In the genomic region with DNA sequence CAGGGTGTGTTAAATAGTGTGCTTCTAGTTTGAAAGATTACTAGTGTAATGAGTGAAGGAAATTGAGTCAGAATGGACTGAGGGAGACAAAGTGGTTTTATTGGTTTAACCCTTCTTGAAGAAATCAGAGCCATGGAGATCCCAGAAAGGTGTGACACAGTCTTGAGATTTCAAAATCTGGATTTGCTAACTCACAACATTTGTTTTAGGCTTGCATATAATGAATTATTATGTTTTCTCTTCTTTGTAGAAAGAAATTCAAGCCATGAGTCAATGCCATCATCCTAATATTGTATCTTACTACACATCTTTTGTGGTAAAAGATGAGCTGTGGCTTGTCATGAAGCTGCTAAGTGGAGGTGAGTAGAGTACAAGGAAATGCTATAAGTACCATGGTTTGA, we compare ENCODE assay signal across 2 cellular contexts.
TF ChIP-seq lines count a peak whose summit lies in the region.

No MANE protein-coding gene starts in this region.

TF ChIP-seq in IMR-90, 13 proteins besides CTCF, POLR2A, EP300 and RAD21:
- TF ChIP-seq BHLHE40 (IDR thresholded peaks at IDR 0.05; ENCODE audit: low read depth, low read length) (no peak), SMC3 (IDR thresholded peaks at IDR 0.05; ENCODE audit: low read depth, low read length) (no peak), MXI1 (IDR thresholded peaks at IDR 0.05; ENCODE audit: borderline replicate concordance, low read depth, low read length) (no peak), CHD1 (IDR thresholded peaks at IDR 0.05; ENCODE audit: low read depth, low read length) (no peak), RCOR1 (IDR thresholded peaks at IDR 0.05; ENCODE audit: insufficient replicate concordance, low read length) (no peak), MAFK (IDR thresholded peaks at IDR 0.05; ENCODE audit: low read depth, low read length) (no peak), CEBPB (IDR thresholded peaks at IDR 0.05; ENCODE audit: low read depth, low read length) (no peak), ELK1 (IDR thresholded peaks at IDR 0.05; ENCODE audit: borderline replicate concordance, low read depth, low read length) (no peak), NFE2L2 (IDR thresholded peaks at IDR 0.05; ENCODE audit: low read depth, low read length) (no peak), MAZ (IDR thresholded peaks at IDR 0.05; ENCODE audit: borderline replicate concordance, low read depth, low read length) (no peak), RFX5 (IDR thresholded peaks at IDR 0.05; ENCODE audit: low read depth, low read length) (no peak), FOS (IDR thresholded peaks at IDR 0.05; ENCODE audit: low read depth, low read length) (no peak)
- TF ChIP-seq, protein P1, sequence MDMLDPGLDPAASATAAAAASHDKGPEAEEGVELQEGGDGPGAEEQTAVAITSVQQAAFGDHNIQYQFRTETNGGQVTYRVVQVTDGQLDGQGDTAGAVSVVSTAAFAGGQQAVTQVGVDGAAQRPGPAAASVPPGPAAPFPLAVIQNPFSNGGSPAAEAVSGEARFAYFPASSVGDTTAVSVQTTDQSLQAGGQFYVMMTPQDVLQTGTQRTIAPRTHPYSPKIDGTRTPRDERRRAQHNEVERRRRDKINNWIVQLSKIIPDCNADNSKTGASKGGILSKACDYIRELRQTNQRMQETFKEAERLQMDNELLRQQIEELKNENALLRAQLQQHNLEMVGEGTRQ (IDR thresholded peaks at IDR 0.05; ENCODE audit: low read depth, low read length): no peak

TF ChIP-seq in SK-N-SH, 30 proteins besides CTCF, POLR2A, EP300 and RAD21:
- TF ChIP-seq SMC3 (IDR thresholded peaks at IDR 0.05; ENCODE audit: low read depth, low read length) (no peak), CHD2 (IDR thresholded peaks at IDR 0.05; ENCODE audit: low read length, partially characterized antibody) (no peak), EZH2phosphoT487 (IDR thresholded peaks at IDR 0.05; ENCODE audit: borderline replicate concordance, low read depth) (no peak), FOSL2 (IDR thresholded peaks at IDR 0.05; ENCODE audit: borderline replicate concordance, low read depth) (no peak), FOXM1 (IDR thresholded peaks at IDR 0.05; ENCODE audit: low read depth) (no peak), TCF12 (IDR thresholded peaks at IDR 0.05) (no peak), MEF2A (IDR thresholded peaks at IDR 0.05; ENCODE audit: borderline replicate concordance, low read depth) (no peak), RXRA (IDR thresholded peaks at IDR 0.05; ENCODE audit: borderline replicate concordance, low read depth) (no peak), RCOR1 (IDR thresholded peaks at IDR 0.05; ENCODE audit: low read length) (no peak), TEAD4 (IDR thresholded peaks at IDR 0.05; ENCODE audit: borderline replicate concordance, insufficient read depth) (no peak), YY1 (IDR thresholded peaks at IDR 0.05; ENCODE audit: low read depth) (no peak), GATA2 (CRISPR knock-in tag; IDR thresholded peaks at IDR 0.05) (no peak), ELF1 (IDR thresholded peaks at IDR 0.05) (no peak), SIN3A (IDR thresholded peaks at IDR 0.05; ENCODE audit: borderline replicate concordance, low read depth, low read length) (no peak), NRF1 (IDR thresholded peaks at IDR 0.05; ENCODE audit: low read depth, low read length) (no peak)
- TF ChIP-seq, protein P2, sequence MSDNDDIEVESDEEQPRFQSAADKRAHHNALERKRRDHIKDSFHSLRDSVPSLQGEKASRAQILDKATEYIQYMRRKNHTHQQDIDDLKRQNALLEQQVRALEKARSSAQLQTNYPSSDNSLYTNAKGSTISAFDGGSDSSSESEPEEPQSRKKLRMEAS (IDR thresholded peaks at IDR 0.05; ENCODE audit: low read depth): no peak
- TF ChIP-seq, protein P3, sequence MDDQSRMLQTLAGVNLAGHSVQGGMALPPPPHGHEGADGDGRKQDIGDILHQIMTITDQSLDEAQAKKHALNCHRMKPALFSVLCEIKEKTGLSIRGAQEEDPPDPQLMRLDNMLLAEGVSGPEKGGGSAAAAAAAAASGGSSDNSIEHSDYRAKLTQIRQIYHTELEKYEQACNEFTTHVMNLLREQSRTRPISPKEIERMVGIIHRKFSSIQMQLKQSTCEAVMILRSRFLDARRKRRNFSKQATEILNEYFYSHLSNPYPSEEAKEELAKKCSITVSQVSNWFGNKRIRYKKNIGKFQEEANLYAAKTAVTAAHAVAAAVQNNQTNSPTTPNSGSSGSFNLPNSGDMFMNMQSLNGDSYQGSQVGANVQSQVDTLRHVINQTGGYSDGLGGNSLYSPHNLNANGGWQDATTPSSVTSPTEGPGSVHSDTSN (IDR thresholded peaks at IDR 0.05): no peak
- TF ChIP-seq, protein P1 (IDR thresholded peaks at IDR 0.05; ENCODE audit: borderline replicate concordance, low read depth, low read length): no peak
- TF ChIP-seq, protein P4, sequence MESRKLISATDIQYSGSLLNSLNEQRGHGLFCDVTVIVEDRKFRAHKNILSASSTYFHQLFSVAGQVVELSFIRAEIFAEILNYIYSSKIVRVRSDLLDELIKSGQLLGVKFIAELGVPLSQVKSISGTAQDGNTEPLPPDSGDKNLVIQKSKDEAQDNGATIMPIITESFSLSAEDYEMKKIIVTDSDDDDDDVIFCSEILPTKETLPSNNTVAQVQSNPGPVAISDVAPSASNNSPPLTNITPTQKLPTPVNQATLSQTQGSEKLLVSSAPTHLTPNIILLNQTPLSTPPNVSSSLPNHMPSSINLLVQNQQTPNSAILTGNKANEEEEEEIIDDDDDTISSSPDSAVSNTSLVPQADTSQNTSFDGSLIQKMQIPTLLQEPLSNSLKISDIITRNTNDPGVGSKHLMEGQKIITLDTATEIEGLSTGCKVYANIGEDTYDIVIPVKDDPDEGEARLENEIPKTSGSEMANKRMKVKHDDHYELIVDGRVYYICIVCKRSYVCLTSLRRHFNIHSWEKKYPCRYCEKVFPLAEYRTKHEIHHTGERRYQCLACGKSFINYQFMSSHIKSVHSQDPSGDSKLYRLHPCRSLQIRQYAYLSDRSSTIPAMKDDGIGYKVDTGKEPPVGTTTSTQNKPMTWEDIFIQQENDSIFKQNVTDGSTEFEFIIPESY (IDR thresholded peaks at IDR 0.05; ENCODE audit: borderline replicate concordance, low read depth): no peak
